ENCODE assay signal across 11 cellular contexts in the genomic region with DNA sequence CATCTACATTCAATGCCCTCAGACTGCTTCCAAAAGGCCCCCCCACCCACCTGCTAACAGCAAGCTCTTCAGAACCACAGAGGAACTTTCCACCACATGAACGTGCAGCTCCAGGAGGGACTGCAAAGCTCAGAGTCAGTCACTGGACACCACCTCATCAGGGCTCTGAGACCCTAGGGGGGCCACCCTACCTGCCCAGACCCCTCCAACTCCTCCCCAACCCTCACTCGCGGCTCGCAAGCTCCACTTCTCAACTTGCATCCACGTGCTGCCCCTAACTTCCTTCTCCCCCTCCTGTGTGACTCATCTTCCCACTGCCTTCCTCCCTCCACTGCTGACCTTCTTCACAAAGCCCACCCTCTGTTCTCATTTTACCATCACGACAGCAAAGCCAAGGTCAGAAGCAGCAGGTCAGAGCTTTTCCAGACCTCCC. TPM values are rescaled to one million over a fixed set of nuclear protein-coding genes. Genes with fewer than 3 reads are reported as not detected.
DNase-seq lines count a peak whose midpoint lies in the region; ATAC-seq and TF ChIP-seq lines count a peak whose summit lies in the region.
"Had no signal": no experiment of that assay in that cellular context is flagged by ENCODE, and none has a peak within 500 bp of the region (broad histone marks: within the 10 kb centered on the region; RNA-seq: fewer than 3 reads in every experiment).

No MANE protein-coding gene starts in this region.

- POLR2A ChIA-PET in HEK293 (lab: Yijun Ruan, JAX), result no interaction called here
- POLR2A ChIA-PET in activated CD8-positive, alpha-beta T cell treated with anti-CD3 and anti-CD28 coated beads for 36 hours (lab: Charles Lee), result interaction anchor here (1.0 kb wide), 1 partner anchor 130 kb away, joined by 3 read pairs; no protein-coding TSS in a partner anchor

- peak overlapping the region; percentile 63 for H3K27ac Mint-ChIP-seq in activated CD8-positive, alpha-beta T cell treated with anti-CD3 and anti-CD28 coated beads for 36 hours

- H3K9me3 ChIP-seq in BLaER1 treated with 17β-estradiol and CSF1 and Interleukin-3, amounts not matched to agents 10 nM and 100 nM (replicated peaks in 1 of 11), result no peaks in the 10 kb centered on the region
- H3K9me3 ChIP-seq in HEK293 (ENCODE audit: control insufficient read depth, insufficient read depth, low read depth, low read length) (no peaks in the 10 kb centered on the region), mucosa of descending colon (no peaks in the 10 kb centered on the region), gastroesophageal sphincter (no peaks in the 10 kb centered on the region)

- intact Hi-C loops in activated CD8-positive, alpha-beta T cell treated with anti-CD3 and anti-CD28 coated beads for 36 hours (cut with micrococcal nuclease), result no loop called here
- intact Hi-C loops in mucosa of descending colon (cut with DNase I, micrococcal nuclease), result no loop called here

- no peak for DNase-seq in activated CD8-positive, alpha-beta T cell treated with anti-CD3 and anti-CD28 coated beads for 36 hours
- no peak for DNase-seq in mucosa of descending colon
- no peak for DNase-seq in effector CD4-positive, alpha-beta T cell
- DNase-seq in RKO (ENCODE audit: low spot score), result no peak
- no peak for DNase-seq in AG20443 (ENCODE audit: low spot score)
- DNase-seq: activated gamma-delta T cell treated with Interleukin-2 at 50 U/mL for 16 hours, NCI-H82 had no signal

- peaks cover 67% of the 10 kb centered on the region for H3K4me1 Mint-ChIP-seq in activated CD8-positive, alpha-beta T cell treated with anti-CD3 and anti-CD28 coated beads for 36 hours (ENCODE audit: low read depth)

- no peak for TF ChIP-seq POLR2A in gastroesophageal sphincter (IDR thresholded peaks at IDR 0.05)

- peak overlapping the region; percentile 27 for H3K4me3 Mint-ChIP-seq in activated CD8-positive, alpha-beta T cell treated with anti-CD3 and anti-CD28 coated beads for 36 hours

- peaks cover 0 to under 1% (median 0%) of the 10 kb centered on the region in 11 experiments; a peak in 1 of 22 replicates for H3K36me3 ChIP-seq in BLaER1 treated with 17β-estradiol and CSF1 and Interleukin-3, amounts not matched to agents 10 nM and 100 nM
- no peaks in the 10 kb centered on the region for H3K36me3 ChIP-seq in HEK293 (ENCODE audit: control insufficient read depth in 2 of 2, insufficient read depth in 1 of 2, low read length in 2 of 2)
- H3K36me3 ChIP-seq in mucosa of descending colon (ENCODE audit: low read depth), result no peaks in the 10 kb centered on the region
- H3K36me3 ChIP-seq in gastroesophageal sphincter, result no peaks in the 10 kb centered on the region

- no peaks in the 10 kb centered on the region for H4K20me1 ChIP-seq in BLaER1 treated with 17β-estradiol and CSF1 and Interleukin-3, amounts not matched to agents 10 nM and 100 nM

- 62 to 69% methylated on average over 5 to 6 of the region's 6 CpGs for WGBS in gastroesophageal sphincter (ENCODE audit: low coverage in 1 of 2), 2 donors

- CTCF ChIA-PET in HEK293 (lab: Yijun Ruan, JAX), result no interaction called here
- CTCF ChIA-PET in activated CD8-positive, alpha-beta T cell treated with anti-CD3 and anti-CD28 coated beads for 36 hours (lab: Charles Lee), result interaction anchor here (1.0 kb wide), 1 partner anchor 9 kb away, joined by 3 read pairs; no protein-coding TSS in a partner anchor

- no peak for ATAC-seq in activated CD8-positive, alpha-beta T cell treated with anti-CD3 and anti-CD28 coated beads for 36 hours
- peak; percentile 12 for ATAC-seq in mucosa of descending colon
- no peak for ATAC-seq in gastroesophageal sphincter

- H3K4me2 ChIP-seq in BLaER1 treated with 17β-estradiol and CSF1 and Interleukin-3, amounts not matched to agents 10 nM and 100 nM, result peak overlapping the region in 9 of 11 experiments; percentile 32 to 85 (median 72); a peak in 18 of 22 replicates

- no peak overlapping the region for H3K9ac ChIP-seq in BLaER1 treated with 17β-estradiol and CSF1 and Interleukin-3, amounts not matched to agents 10 nM and 100 nM

- H3K27me3 Mint-ChIP-seq in activated CD8-positive, alpha-beta T cell treated with anti-CD3 and anti-CD28 coated beads for 36 hours, result no peaks in the 10 kb centered on the region

- no peaks in the 10 kb centered on the region for H3K9me3 Mint-ChIP-seq in activated CD8-positive, alpha-beta T cell treated with anti-CD3 and anti-CD28 coated beads for 36 hours

- no peak for TF ChIP-seq CTCF in HEK293 (tag by site-specific recombination; IDR thresholded peaks at IDR 0.05)
- no peak for TF ChIP-seq CTCF in activated CD8-positive, alpha-beta T cell treated with anti-CD3 and anti-CD28 coated beads for 36 hours (IDR thresholded peaks at IDR 0.05)
- no peak for TF ChIP-seq CTCF in mucosa of descending colon (IDR thresholded peaks at IDR 0.05)
- TF ChIP-seq CTCF in gastroesophageal sphincter (IDR thresholded peaks at IDR 0.05), result no peak

- H3K36me3 Mint-ChIP-seq in activated CD8-positive, alpha-beta T cell treated with anti-CD3 and anti-CD28 coated beads for 36 hours (ENCODE audit: low read depth), result no peaks in the 10 kb centered on the region

- peaks cover 27 to 94% (median 56%) of the 10 kb centered on the region in 10 experiments for H3K4me1 ChIP-seq in BLaER1 treated with 17β-estradiol and CSF1 and Interleukin-3, amounts not matched to agents 10 nM and 100 nM
- H3K4me1 ChIP-seq in HEK293 (ENCODE audit: control insufficient read depth, insufficient read depth, low read length) (peaks cover 15% of the 10 kb centered on the region), mucosa of descending colon (ENCODE audit: low read depth) (peaks cover 36% of the 10 kb centered on the region), gastroesophageal sphincter (peaks cover 0 to 98% (median 28%) of the 10 kb centered on the region in 3 donors)

- peak overlapping the region in 5 of 11 experiments; percentile 2 to 56 (median 22); a peak in 5 of 22 replicates for H3K27ac ChIP-seq in BLaER1 treated with 17β-estradiol and CSF1 and Interleukin-3, amounts not matched to agents 10 nM and 100 nM
- H3K27ac ChIP-seq in HEK293 (ENCODE audit: extremely low read depth, low read depth, low read length) (no peak overlapping the region), gastroesophageal sphincter (peak overlapping the region in 1 of 4 donors; percentile 8)

- TF ChIP-seq EP300 in gastroesophageal sphincter (IDR thresholded peaks at IDR 0.05), result no peak

- H3K27me3 ChIP-seq in BLaER1 treated with 17β-estradiol and CSF1 and Interleukin-3, amounts not matched to agents 10 nM and 100 nM, result no peaks in the 10 kb centered on the region
- H3K27me3 ChIP-seq in gastroesophageal sphincter, result no peaks in the 10 kb centered on the region

- H3K4me3 ChIP-seq in BLaER1 treated with 17β-estradiol and CSF1 and Interleukin-3, amounts not matched to agents 10 nM and 100 nM, result no peak overlapping the region
- H3K4me3 ChIP-seq in HEK293 (ENCODE audit: low read depth, low read length) (no peak overlapping the region), mucosa of descending colon (no peak overlapping the region), gastroesophageal sphincter (no peak overlapping the region)
- H3K4me3 ChIP-seq: skin epidermis had no signal

TF ChIP-seq in HEK293, 187 proteins besides CTCF, POLR2A, EP300 and RAD21 (continues in another document):
- no peak for TF ChIP-seq ZNF785 (tag by site-specific recombination; IDR thresholded peaks at IDR 0.05)
- TF ChIP-seq ZNF561 (tag by site-specific recombination; IDR thresholded peaks at IDR 0.05; ENCODE audit: borderline replicate concordance), result no peak
- TF ChIP-seq ZIC2 (tag by site-specific recombination; IDR thresholded peaks at IDR 0.05), result peak; percentile 62
- peak; percentile 87 for TF ChIP-seq ZNF10 (tag by site-specific recombination; IDR thresholded peaks at IDR 0.05)
- no peak for TF ChIP-seq HOXA7 (CRISPR knock-in tag; IDR thresholded peaks at IDR 0.05; ENCODE audit: borderline replicate concordance)
- TF ChIP-seq ZNF248 (tag by site-specific recombination; IDR thresholded peaks at IDR 0.05), result no peak
- TF ChIP-seq FEZF1 (tag by site-specific recombination; IDR thresholded peaks at IDR 0.05), result no peak
- no peak for TF ChIP-seq YY2 (tag by site-specific recombination; IDR thresholded peaks at IDR 0.05)
- TF ChIP-seq, protein P1, sequence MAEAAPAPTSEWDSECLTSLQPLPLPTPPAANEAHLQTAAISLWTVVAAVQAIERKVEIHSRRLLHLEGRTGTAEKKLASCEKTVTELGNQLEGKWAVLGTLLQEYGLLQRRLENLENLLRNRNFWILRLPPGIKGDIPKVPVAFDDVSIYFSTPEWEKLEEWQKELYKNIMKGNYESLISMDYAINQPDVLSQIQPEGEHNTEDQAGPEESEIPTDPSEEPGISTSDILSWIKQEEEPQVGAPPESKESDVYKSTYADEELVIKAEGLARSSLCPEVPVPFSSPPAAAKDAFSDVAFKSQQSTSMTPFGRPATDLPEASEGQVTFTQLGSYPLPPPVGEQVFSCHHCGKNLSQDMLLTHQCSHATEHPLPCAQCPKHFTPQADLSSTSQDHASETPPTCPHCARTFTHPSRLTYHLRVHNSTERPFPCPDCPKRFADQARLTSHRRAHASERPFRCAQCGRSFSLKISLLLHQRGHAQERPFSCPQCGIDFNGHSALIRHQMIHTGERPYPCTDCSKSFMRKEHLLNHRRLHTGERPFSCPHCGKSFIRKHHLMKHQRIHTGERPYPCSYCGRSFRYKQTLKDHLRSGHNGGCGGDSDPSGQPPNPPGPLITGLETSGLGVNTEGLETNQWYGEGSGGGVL (tag by site-specific recombination; IDR thresholded peaks at IDR 0.05), result peak; percentile 53
- TF ChIP-seq, protein P2, sequence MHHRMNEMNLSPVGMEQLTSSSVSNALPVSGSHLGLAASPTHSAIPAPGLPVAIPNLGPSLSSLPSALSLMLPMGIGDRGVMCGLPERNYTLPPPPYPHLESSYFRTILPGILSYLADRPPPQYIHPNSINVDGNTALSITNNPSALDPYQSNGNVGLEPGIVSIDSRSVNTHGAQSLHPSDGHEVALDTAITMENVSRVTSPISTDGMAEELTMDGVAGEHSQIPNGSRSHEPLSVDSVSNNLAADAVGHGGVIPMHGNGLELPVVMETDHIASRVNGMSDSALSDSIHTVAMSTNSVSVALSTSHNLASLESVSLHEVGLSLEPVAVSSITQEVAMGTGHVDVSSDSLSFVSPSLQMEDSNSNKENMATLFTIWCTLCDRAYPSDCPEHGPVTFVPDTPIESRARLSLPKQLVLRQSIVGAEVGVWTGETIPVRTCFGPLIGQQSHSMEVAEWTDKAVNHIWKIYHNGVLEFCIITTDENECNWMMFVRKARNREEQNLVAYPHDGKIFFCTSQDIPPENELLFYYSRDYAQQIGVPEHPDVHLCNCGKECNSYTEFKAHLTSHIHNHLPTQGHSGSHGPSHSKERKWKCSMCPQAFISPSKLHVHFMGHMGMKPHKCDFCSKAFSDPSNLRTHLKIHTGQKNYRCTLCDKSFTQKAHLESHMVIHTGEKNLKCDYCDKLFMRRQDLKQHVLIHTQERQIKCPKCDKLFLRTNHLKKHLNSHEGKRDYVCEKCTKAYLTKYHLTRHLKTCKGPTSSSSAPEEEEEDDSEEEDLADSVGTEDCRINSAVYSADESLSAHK (tag by site-specific recombination; IDR thresholded peaks at IDR 0.05), result no peak

RNA-seq across cellular contexts. Expression of a gene that starts 6.5 kb away (rescaled TPM):
- 1 to 10 TPM; 5.4 to 6.4 TPM for total RNA-seq in activated CD8-positive, alpha-beta T cell treated with anti-CD3 and anti-CD28 coated beads for 36 hours
- total RNA-seq in mucosa of descending colon (10 to 100 TPM; 33.7 to 77.0 (median 54.4) TPM), gastroesophageal sphincter (10 to 100 TPM in 1 of 4 donors, 1 to 10 TPM in 3; 2.6 to 11.8 (median 4.4) TPM)
